In the genomic region with DNA sequence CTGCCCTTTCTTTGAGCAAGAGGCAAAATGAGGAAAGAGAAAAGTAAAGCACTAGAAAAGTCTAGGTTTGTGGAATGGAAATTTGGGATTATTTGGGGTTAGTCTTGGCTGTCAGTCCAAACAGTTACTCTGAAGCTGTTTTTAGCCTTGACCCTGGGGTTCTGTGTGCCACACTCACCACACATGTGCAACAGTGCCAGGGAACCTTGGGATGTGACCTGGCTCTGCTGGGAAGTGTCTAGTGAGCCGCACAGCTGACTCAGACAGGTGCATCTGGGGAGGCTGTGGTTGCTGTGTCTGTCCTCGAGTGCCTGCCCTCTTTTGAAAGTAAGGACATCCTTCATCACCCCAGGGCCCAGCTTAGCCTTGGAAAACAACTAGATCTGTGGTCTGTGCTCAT, we compare ENCODE assay signal across 15 cellular contexts.
"Had no signal": no experiment of that assay in that cellular context is flagged by ENCODE, and none has a peak within 500 bp of the region (broad histone marks: within the 10 kb centered on the region; RNA-seq: fewer than 3 reads in every experiment).

No MANE protein-coding gene starts in this region.

- H3K27me3 Mint-ChIP-seq: activated naive CD4-positive, alpha-beta T cell treated with anti-CD3 and anti-CD28 coated beads, Interleukin-2, amount 50 U/mL, for 24 hours; naive B cell; stimulated activated naive CD8-positive, alpha-beta T cell treated with anti-CD3 and anti-CD28 coated beads, Interleukin-15, Interleukin-2, amounts not matched to agents 100 ng/mL and 50 ng/mL, for 24 hours had no signal

- H3K4me3 ChIP-seq: cardiac muscle cell, colonic mucosa, heart right ventricle, testis had no signal

- H3K4me1 Mint-ChIP-seq: activated naive CD4-positive, alpha-beta T cell treated with anti-CD3 and anti-CD28 coated beads, Interleukin-2, amount 50 U/mL, for 24 hours had no signal

- H3K4me3 Mint-ChIP-seq: activated naive CD4-positive, alpha-beta T cell treated with anti-CD3 and anti-CD28 coated beads, Interleukin-2, amount 50 U/mL, for 24 hours; mesothelial cell of epicardium; naive B cell; stimulated activated naive CD8-positive, alpha-beta T cell treated with anti-CD3 and anti-CD28 coated beads, Interleukin-15, Interleukin-2, amounts not matched to agents 100 ng/mL and 50 ng/mL, for 24 hours had no signal

- H3K9me3 ChIP-seq: colonic mucosa, heart right ventricle, testis had no signal

- ATAC-seq: heart right ventricle, sciatic nerve had no signal

- H3K9me3 Mint-ChIP-seq: activated naive CD4-positive, alpha-beta T cell treated with anti-CD3 and anti-CD28 coated beads, Interleukin-2, amount 50 U/mL, for 24 hours; mesothelial cell of epicardium; naive B cell; stimulated activated naive CD8-positive, alpha-beta T cell treated with anti-CD3 and anti-CD28 coated beads, Interleukin-15, Interleukin-2, amounts not matched to agents 100 ng/mL and 50 ng/mL, for 24 hours had no signal

- H3K27ac Mint-ChIP-seq: mesothelial cell of epicardium had no signal

- H3K27me3 ChIP-seq: cardiac muscle cell, colonic mucosa, heart right ventricle, testis had no signal

- H3K4me1 ChIP-seq: colonic mucosa, heart right ventricle, testis had no signal

- DNase-seq: activated T-cell treated with anti-CD3 and anti-CD28 coated beads for 4 hours; colonic mucosa; heart right ventricle; islet precursor cell; naive B cell; stimulated activated CD4-positive, alpha-beta T cell treated with anti-CD3 and anti-CD28 coated beads, Interleukin-4, amount 100 ng/mL, for 1 hour; stimulated activated CD8-positive, alpha-beta memory T cell treated with anti-CD3 and anti-CD28 coated beads, Interleukin-4, amount 100 ng/mL, for 48 hours; T-helper 9 cell; testis had no signal

- H3K27ac ChIP-seq: cardiac muscle cell, colonic mucosa, heart right ventricle, testis, VCaP had no signal
